8 cellular contexts compared by ENCODE assay signal in genomic region chr3:53891500-53892334, GRCh38. TPM values are rescaled to one million over a fixed set of nuclear protein-coding genes. Genes with fewer than 3 reads are reported as not detected.
DNase-seq lines count a peak whose midpoint lies in the region; TF ChIP-seq lines count a peak whose summit lies in the region.

Gene SELENOK, minus strand, starts transcription at chr3:53891859.

- peaks cover 14% of the 10 kb centered on the region for H3K36me3 Mint-ChIP-seq in nephron (ENCODE audit: low read depth)
- H3K36me3 Mint-ChIP-seq in stimulated activated naive CD8-positive, alpha-beta T cell treated with anti-CD3 and anti-CD28 coated beads, Interleukin-15, Interleukin-2, amounts not matched to agents 100 ng/mL and 50 ng/mL, for 24 hours (ENCODE audit: low read depth), result peaks cover 21% of the 10 kb centered on the region

- peaks cover 23% of the 10 kb centered on the region for H3K27me3 Mint-ChIP-seq in nephron (ENCODE audit: low read depth)
- peaks cover 14% of the 10 kb centered on the region for H3K27me3 Mint-ChIP-seq in stimulated activated naive CD8-positive, alpha-beta T cell treated with anti-CD3 and anti-CD28 coated beads, Interleukin-15, Interleukin-2, amounts not matched to agents 100 ng/mL and 50 ng/mL, for 24 hours

- peaks cover 4% of the 10 kb centered on the region for H3K4me1 ChIP-seq in ES-I3 (ENCODE audit: insufficient read depth, low read length)
- H3K4me1 ChIP-seq in HAP-1, result peaks cover 16% of the 10 kb centered on the region
- peaks cover 31% of the 10 kb centered on the region for H3K4me1 ChIP-seq in MM.1S (ENCODE audit: low read length)

- H3K79me2 ChIP-seq in MM.1S (ENCODE audit: low read length), result peaks cover 43% of the 10 kb centered on the region

- H3K4me3 Mint-ChIP-seq in nephron, result peak within 1 kb of the TSS; percentile 99
- H3K4me3 Mint-ChIP-seq in stimulated activated naive CD8-positive, alpha-beta T cell treated with anti-CD3 and anti-CD28 coated beads, Interleukin-15, Interleukin-2, amounts not matched to agents 100 ng/mL and 50 ng/mL, for 24 hours, result peak within 1 kb of the TSS; percentile 92

- H3K9me3 Mint-ChIP-seq in nephron, result no peaks in the 10 kb centered on the region
- H3K9me3 Mint-ChIP-seq in stimulated activated naive CD8-positive, alpha-beta T cell treated with anti-CD3 and anti-CD28 coated beads, Interleukin-15, Interleukin-2, amounts not matched to agents 100 ng/mL and 50 ng/mL, for 24 hours, result no peaks in the 10 kb centered on the region

- in situ Hi-C loops in HAP-1 (cut with MboI; ENCODE audit: low sequenced_read_pairs), result no loop called here

- peak within 1 kb of the TSS; percentile 96 for H3K27ac ChIP-seq in MM.1S (ENCODE audit: low read length)

- H3K4me1 Mint-ChIP-seq in nephron, result peaks cover 42% of the 10 kb centered on the region
- peaks cover 56% of the 10 kb centered on the region for H3K4me1 Mint-ChIP-seq in stimulated activated naive CD8-positive, alpha-beta T cell treated with anti-CD3 and anti-CD28 coated beads, Interleukin-15, Interleukin-2, amounts not matched to agents 100 ng/mL and 50 ng/mL, for 24 hours (ENCODE audit: low read depth)

- H3F3A ChIP-seq in MM.1S (ENCODE audit: insufficient read depth, low read length), result peaks cover 23% of the 10 kb centered on the region

- peak within 1 kb of the TSS; percentile 80 for H3K4me3 ChIP-seq in HAP-1
- peak within 1 kb of the TSS; percentile 97 for H3K4me3 ChIP-seq in MM.1S (ENCODE audit: low read length)
- peak within 1 kb of the TSS; percentile 95 for H3K4me3 ChIP-seq in fibroblast of the aortic adventitia (ENCODE audit: low read depth, low read length)

- H4K20me1 ChIP-seq in MM.1S (ENCODE audit: insufficient read depth, low read length), result no peaks in the 10 kb centered on the region

- H3K27ac Mint-ChIP-seq in nephron, result peak within 1 kb of the TSS; percentile 95 to 96 (median 95)
- peak within 1 kb of the TSS; percentile 94 for H3K27ac Mint-ChIP-seq in stimulated activated naive CD8-positive, alpha-beta T cell treated with anti-CD3 and anti-CD28 coated beads, Interleukin-15, Interleukin-2, amounts not matched to agents 100 ng/mL and 50 ng/mL, for 24 hours

- DNase-seq in HAP-1 (ENCODE audit: low spot score in 2 of 2) (peak; percentile 97), MM.1S (peak; percentile 100), SIG-M5 (lab: John Stamatoyannopoulos, UW) (peak; percentile 98), activated gamma-delta T cell (lab: John Stamatoyannopoulos, UW) (peak; percentile 84), fibroblast of the aortic adventitia (ENCODE audit: low read depth) (peak; percentile 99)

- TF ChIP-seq CTCF in MM.1S (IDR thresholded peaks at IDR 0.05; ENCODE audit: low read length) (no peak), fibroblast of the aortic adventitia (IDR thresholded peaks at IDR 0.05; ENCODE audit: insufficient read depth, low read length) (no peak), nephron (IDR thresholded peaks at IDR 0.05; ENCODE audit: unreplicated experiment in 3 of 3) (no peak)

- H3K27me3 ChIP-seq in HAP-1 (ENCODE audit: low read depth), result peaks cover 2% of the 10 kb centered on the region; the same call in 1 of the 2 replicates
- H3K27me3 ChIP-seq in MM.1S (replicated peaks; ENCODE audit: insufficient read depth, low read length), result no peaks in the 10 kb centered on the region

- H3K9ac ChIP-seq in ES-I3 (ENCODE audit: low read depth, low read length) (peak within 1 kb of the TSS; percentile 80), MM.1S (ENCODE audit: low read length) (peak within 1 kb of the TSS; percentile 99)

- H3K4me2 ChIP-seq in MM.1S (ENCODE audit: low read depth, low read length), result peak within 1 kb of the TSS; percentile 92

- H2AFZ ChIP-seq in MM.1S (ENCODE audit: low read length), result peak within 1 kb of the TSS; percentile 70

- 0 out of 2 replicates have a peak, but pooled peaks cover 4% of the 10 kb centered on the region for H3K36me3 ChIP-seq in ES-I3 (ENCODE audit: insufficient read depth, low read length)
- peaks cover 23% of the 10 kb centered on the region for H3K36me3 ChIP-seq in HAP-1 (replicated peaks)
- H3K36me3 ChIP-seq in MM.1S (replicated peaks; ENCODE audit: insufficient read depth, low read length), result peaks cover 3% of the 10 kb centered on the region; the same call in 1 of the 2 replicates

- no peaks in the 10 kb centered on the region for H3K9me2 ChIP-seq in MM.1S (replicated peaks; ENCODE audit: insufficient read depth, low read length)

- H3K9me3 ChIP-seq in ES-I3 (ENCODE audit: control insufficient read depth, insufficient read depth, low read length) (no peaks in the 10 kb centered on the region), HAP-1 (no peaks in the 10 kb centered on the region), MM.1S (replicated peaks; ENCODE audit: insufficient read depth, low read length) (no peaks in the 10 kb centered on the region)

RNA-seq across cellular contexts. Expression of gene SELENOK, which starts in this region (rescaled TPM):
- total RNA-seq in fibroblast of the aortic adventitia (ENCODE audit: low replicate concordance), result 18.3 and 25.9 TPM in 2 replicates

Comparison
In these comparisons a context has a peak if more than half of its experiments do, and no peak if none do; other contexts are left out.
1. Peak in every context shown above with its lines: DNase-seq, H3K4me3 ChIP-seq and H3K27ac ChIP-seq.